In genomic region chr16:81394966-81395655, GRCh38 we compare ENCODE assay signal across 1 cellular context.
TF ChIP-seq lines count a peak whose summit lies in the region.

No MANE protein-coding gene starts in this region.

TF ChIP-seq in WTC11, 78 proteins besides CTCF, POLR2A, EP300 and RAD21 (continued from another document):
- no peak for TF ChIP-seq ZNF281 (CRISPR knock-in tag; IDR thresholded peaks at IDR 0.05)
